In genomic region chr6:168196385-168196860, GRCh38 we compare ENCODE assay signal across 13 cellular contexts.
DNase-seq lines count a peak whose midpoint lies in the region; ATAC-seq and TF ChIP-seq lines count a peak whose summit lies in the region.
"Had no signal": no experiment of that assay in that cellular context is flagged by ENCODE, and none has a peak within 500 bp of the region (broad histone marks: within the 10 kb centered on the region; RNA-seq: fewer than 3 reads in every experiment).

No MANE protein-coding gene starts in this region.

- H3K27ac ChIP-seq in HEK293 (ENCODE audit: extremely low read depth, low read depth, low read length) (no peak overlapping the region), breast epithelium (peak overlapping the region; percentile 1 to 29)
- H3K27ac ChIP-seq: left ventricle myocardium inferior, neutrophil had no signal

- DNase-seq in NCI-H2107 treated with DMSO at 0.1 percent for 48 hours (lab: John Stamatoyannopoulos, UW; ENCODE audit: unreplicated experiment) (peak; percentile 91), breast epithelium (ENCODE audit: low spot score in 2 of 2) (peak; percentile 78 to 82), osteocyte (ENCODE audit: extremely low spot score, unreplicated experiment) (peak; percentile 1), omental fat pad (ENCODE audit: low spot score) (no peak)
- DNase-seq: activated naive CD8-positive, alpha-beta T cell treated with anti-CD3 and anti-CD28 coated beads, Interleukin-2, amount 10 ng/mL, durations not matched to agents 7 days and 5 days; C1 segment of cervical spinal cord; left ventricle myocardium inferior; stimulated activated CD4-positive, alpha-beta T cell treated with anti-CD3 and anti-CD28 coated beads, Interleukin-15, amount 100 ng/mL, for 24 hours had no signal

- H3K27me3 ChIP-seq in breast epithelium: no peaks in the 10 kb centered on the region
- H3K27me3 ChIP-seq: neutrophil had no signal

- POLR2A ChIA-PET in HEK293 (lab: Yijun Ruan, JAX): no interaction called here

- peaks cover 23% of the 10 kb centered on the region for H3K27me3 Mint-ChIP-seq in osteocyte (ENCODE audit: unreplicated experiment)
- H3K27me3 Mint-ChIP-seq: activated naive CD8-positive, alpha-beta T cell treated with anti-CD3 and anti-CD28 coated beads, Interleukin-2, amount 10 ng/mL, durations not matched to agents 7 days and 5 days had no signal

- no peak for TF ChIP-seq POLR2A in breast epithelium (IDR thresholded peaks at IDR 0.05)

- H3K9me3 Mint-ChIP-seq in osteocyte (ENCODE audit: unreplicated experiment): no peaks in the 10 kb centered on the region
- H3K9me3 Mint-ChIP-seq: activated naive CD8-positive, alpha-beta T cell treated with anti-CD3 and anti-CD28 coated beads, Interleukin-2, amount 10 ng/mL, durations not matched to agents 7 days and 5 days had no signal

- no peak overlapping the region for H3K4me3 Mint-ChIP-seq in osteocyte (ENCODE audit: unreplicated experiment)
- H3K4me3 Mint-ChIP-seq: activated naive CD8-positive, alpha-beta T cell treated with anti-CD3 and anti-CD28 coated beads, Interleukin-2, amount 10 ng/mL, durations not matched to agents 7 days and 5 days had no signal

- no peak overlapping the region for H3K4me3 ChIP-seq in HEK293 (ENCODE audit: low read depth, low read length)
- no peak overlapping the region for H3K4me3 ChIP-seq in breast epithelium
- H3K4me3 ChIP-seq: left ventricle myocardium inferior had no signal

- peaks cover 1% of the 10 kb centered on the region for H3K36me3 Mint-ChIP-seq in osteocyte (ENCODE audit: unreplicated experiment)
- H3K36me3 Mint-ChIP-seq: activated naive CD8-positive, alpha-beta T cell treated with anti-CD3 and anti-CD28 coated beads, Interleukin-2, amount 10 ng/mL, durations not matched to agents 7 days and 5 days had no signal

- no peaks in the 10 kb centered on the region for H3K9me3 ChIP-seq in HEK293 (ENCODE audit: control insufficient read depth, insufficient read depth, low read depth, low read length)
- H3K9me3 ChIP-seq in breast epithelium: no peaks in the 10 kb centered on the region
- H3K9me3 ChIP-seq: left ventricle myocardium inferior, neutrophil had no signal

- H3K36me3 ChIP-seq in HEK293 (ENCODE audit: control insufficient read depth in 2 of 2, insufficient read depth in 1 of 2, low read length in 2 of 2): no peaks in the 10 kb centered on the region
- H3K36me3 ChIP-seq in breast epithelium: no peaks in the 10 kb centered on the region
- H3K36me3 ChIP-seq: left ventricle myocardium inferior, neutrophil had no signal

- intact Hi-C loops in breast epithelium (cut with DNase I; ENCODE audit: low total_unique reads): no loop called here

- no peak for ATAC-seq in HG02973 (IDR thresholded peaks at IDR 0.05; ENCODE audit: unreplicated experiment)
- ATAC-seq in HG03521 (IDR thresholded peaks at IDR 0.05; ENCODE audit: unreplicated experiment): no peak
- ATAC-seq in HG02571 (IDR thresholded peaks at IDR 0.05; ENCODE audit: unreplicated experiment): no peak
- ATAC-seq in omental fat pad (ENCODE audit: low FRiP score): no peak

- H3K27ac Mint-ChIP-seq in osteocyte (ENCODE audit: unreplicated experiment): no peak overlapping the region
- H3K27ac Mint-ChIP-seq: activated naive CD8-positive, alpha-beta T cell treated with anti-CD3 and anti-CD28 coated beads, Interleukin-2, amount 10 ng/mL, durations not matched to agents 7 days and 5 days had no signal

- H3K4me1 ChIP-seq in HEK293 (ENCODE audit: control insufficient read depth, insufficient read depth, low read length): 0 out of 2 replicates have a peak, but pooled peaks cover 5% of the 10 kb centered on the region
- H3K4me1 ChIP-seq in breast epithelium: peaks cover 0 to 7% of the 10 kb centered on the region in 2 donors
- H3K4me1 ChIP-seq: left ventricle myocardium inferior had no signal

- H3K4me1 Mint-ChIP-seq in osteocyte (ENCODE audit: unreplicated experiment): peaks cover 2% of the 10 kb centered on the region
- H3K4me1 Mint-ChIP-seq: activated naive CD8-positive, alpha-beta T cell treated with anti-CD3 and anti-CD28 coated beads, Interleukin-2, amount 10 ng/mL, durations not matched to agents 7 days and 5 days had no signal

- CTCF ChIA-PET in HEK293 (lab: Yijun Ruan, JAX): interaction anchor here (0.6 to 1.9 kb wide), 3 partner anchors 18 to 364 kb away, joined by 3 to 5 read pairs (median 3); no protein-coding TSS in a partner anchor

- TF ChIP-seq CTCF in HEK293 (tag by site-specific recombination; IDR thresholded peaks at IDR 0.05): no peak
- peak in 2 of 3 donors; percentile 9 to 18 for TF ChIP-seq CTCF in breast epithelium (IDR thresholded peaks at IDR 0.05)
- TF ChIP-seq CTCF in osteocyte (IDR thresholded peaks at IDR 0.05): no peak
- no peak for TF ChIP-seq CTCF in omental fat pad (IDR thresholded peaks at IDR 0.05)

TF ChIP-seq in HEK293, 187 proteins besides CTCF, POLR2A, EP300 and RAD21:
- TF ChIP-seq ZBTB6 (tag by site-specific recombination; IDR thresholded peaks at IDR 0.05) (no peak), ZNF600 (tag by site-specific recombination; IDR thresholded peaks at IDR 0.05) (peak; percentile 62), ZFP69B (tag by site-specific recombination; IDR thresholded peaks at IDR 0.05) (no peak), ZNF664 (tag by site-specific recombination; IDR thresholded peaks at IDR 0.05) (no peak), FEZF1 (tag by site-specific recombination; IDR thresholded peaks at IDR 0.05) (peak; percentile 45; the same call in 1 of the 2 replicates), ZNF433 (tag by site-specific recombination; IDR thresholded peaks at IDR 0.05; ENCODE audit: low read depth) (no peak), ZBTB44 (tag by site-specific recombination; IDR thresholded peaks at IDR 0.05) (no peak), ZNF311 (tag by site-specific recombination; IDR thresholded peaks at IDR 0.05; ENCODE audit: borderline replicate concordance) (no peak), HOXA7 (CRISPR knock-in tag; IDR thresholded peaks at IDR 0.05; ENCODE audit: borderline replicate concordance) (no peak)
TF ChIP-seq in HEK293: peak in this region for 2.

Comparison
In these comparisons a context has a peak if more than half of its experiments do, and no peak if none do; other contexts are left out.
1. CTCF ChIP-seq: peak in breast epithelium (2 of 3); none in HEK293 (single experiment), osteocyte (single experiment) and omental fat pad (0 of 3).